ENCODE assay signal across 1 cellular context in genomic region chr17:5533486-5534315, GRCh38.
TF ChIP-seq lines count a peak whose summit lies in the region.

No MANE protein-coding gene starts in this region.

TF ChIP-seq in endothelial cell of umbilical vein, 7 proteins besides CTCF, POLR2A, EP300 and RAD21:
- TF ChIP-seq MAX (IDR thresholded peaks at IDR 0.05; ENCODE audit: insufficient read depth, insufficient read length) = no peak
- no peak for TF ChIP-seq POLR2AphosphoS5 (IDR thresholded peaks at IDR 0.05; ENCODE audit: insufficient read depth, low read depth, low read length)
- TF ChIP-seq MYC (IDR thresholded peaks at IDR 0.05; ENCODE audit: low read depth, low read length) = no peak
- TF ChIP-seq EZH2 (IDR thresholded peaks at IDR 0.05; ENCODE audit: borderline replicate concordance, low read depth, low read length, severe bottlenecking) = no peak
- no peak for TF ChIP-seq JUN (IDR thresholded peaks at IDR 0.05; ENCODE audit: borderline replicate concordance, insufficient read depth, insufficient read length, low read depth)
- no peak for TF ChIP-seq GATA2 (IDR thresholded peaks at IDR 0.05; ENCODE audit: insufficient read depth, insufficient read length, low read depth, low read length)
- TF ChIP-seq FOS (IDR thresholded peaks at IDR 0.05; ENCODE audit: borderline replicate concordance, insufficient read depth, low read length) = no peak
